In genomic region chr1:207320105-207320504, GRCh38 we compare ENCODE assay signal across 1 cellular context.
TF ChIP-seq lines count a peak whose summit lies in the region.

No MANE protein-coding gene starts in this region.

TF ChIP-seq in K562, 482 proteins besides CTCF, POLR2A, EP300 and RAD21:
- TF ChIP-seq BCOR (IDR thresholded peaks at IDR 0.05) (peak; percentile 83), SMARCA5 (IDR thresholded peaks at IDR 0.05) (peak; percentile 57; the same call in 1 of the 2 replicates), HDAC2 (IDR thresholded peaks at IDR 0.05) (0 out of 2 replicates have a peak, but pooled peaks have one; percentile 37), RBM25 (IDR thresholded peaks at IDR 0.05; ENCODE audit: low read depth, low read length, severe bottlenecking) (peak; percentile 65), ZNF146 (CRISPR knock-in tag; IDR thresholded peaks at IDR 0.05; ENCODE audit: unreplicated experiment) (peak; percentile 98), KDM1A (IDR thresholded peaks at IDR 0.05) (peak; percentile 68 to 80; a peak in 3 of 4 replicates)
